14 cellular contexts compared by ENCODE assay signal in the genomic region with DNA sequence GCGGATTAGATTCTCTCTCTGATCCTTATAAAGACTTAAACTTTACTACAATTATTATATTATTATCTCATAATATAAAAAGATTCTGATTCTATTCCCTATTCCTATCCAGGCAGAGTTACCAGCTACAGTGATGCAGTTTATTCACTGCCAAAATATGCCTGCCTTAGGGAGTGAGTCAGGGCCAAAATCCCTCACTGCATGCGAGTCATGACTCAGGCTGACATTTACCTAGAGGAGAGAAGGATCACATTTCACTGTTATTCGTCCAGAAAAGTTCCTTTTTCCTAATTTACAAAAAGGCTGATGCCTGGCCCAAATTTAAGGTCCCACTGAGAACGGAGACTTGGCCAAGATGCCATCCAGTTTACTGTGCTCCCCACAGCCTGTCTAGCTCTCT.
A peak's percentile ranks its signal among the peaks of the same experiment; 100 is the strongest.
DNase-seq lines count a peak whose midpoint lies in the region; ATAC-seq, FAIRE-seq and TF ChIP-seq lines count a peak whose summit lies in the region.
"Had no signal": no experiment of that assay in that cellular context is flagged by ENCODE, and none has a peak within 500 bp of the region (broad histone marks: within the 10 kb centered on the region; RNA-seq: fewer than 3 reads in every experiment).

No MANE protein-coding gene starts in this region.

- H3K4me3 ChIP-seq in A549 = no peak overlapping the region
- no peak overlapping the region for H3K4me3 ChIP-seq in astrocyte of the spinal cord (ENCODE audit: low read depth, low read length)
- H3K4me3 ChIP-seq: body of pancreas, gastrocnemius medialis, right atrium auricular region had no signal

- DNase-seq in A549 (ENCODE audit: low read depth in 1 of 2, low spot score in 1 of 2) = peak; percentile 3 to 7
- peak; percentile 95 for DNase-seq in HPDE6-E6E7 (ENCODE audit: extremely low spot score)
- DNase-seq in astrocyte of the spinal cord (ENCODE audit: low read depth, low spot score) = peak; percentile 86
- peak; percentile 76 for DNase-seq in islet precursor cell
- DNase-seq in cerebellar cortex (ENCODE audit: low spot score) = no peak
- DNase-seq: body of pancreas, gastrocnemius medialis, NCI-H1417 treated with DMSO at 0.1 percent for 48 hours, T-helper 9 cell had no signal

- POLR2A ChIA-PET in A549 (lab: Yijun Ruan, JAX) = no interaction called here

- H3K27ac ChIP-seq in A549 = no peak overlapping the region
- H3K27ac ChIP-seq: body of pancreas, gastrocnemius medialis, HL-60, right atrium auricular region had no signal

- peak overlapping the region; percentile 36; the same call in 2 of the 3 replicates for H3K4me2 ChIP-seq in A549

- no peak for TF ChIP-seq POLR2A in A549 (IDR thresholded peaks at IDR 0.05; ENCODE audit: low read length)

- WGBS in A549 (ENCODE audit: missing lambda C conversion rate) = 3% methylated on average over 4 of the region's 4 CpGs

- TF ChIP-seq RAD21 in A549 (conservative IDR thresholded peaks at IDR 0.05 in 1 of 2, IDR thresholded peaks at IDR 0.05 in 1 of 2) = no peak

- TF ChIP-seq CTCF in A549 (IDR thresholded peaks at IDR 0.05) (no peak), astrocyte of the spinal cord (IDR thresholded peaks at IDR 0.05; ENCODE audit: low read depth, low read length) (no peak)

- no peak for TF ChIP-seq EP300 in A549 (IDR thresholded peaks at IDR 0.05)

- H3K4me1 ChIP-seq in A549 = 0 out of 3 replicates have a peak, but pooled peaks cover 2% of the 10 kb centered on the region
- H3K4me1 ChIP-seq: body of pancreas, gastrocnemius medialis, right atrium auricular region had no signal

- in situ Hi-C loops in astrocyte of the spinal cord (cut with HindIII; ENCODE audit: low sequenced_read_pairs) = no loop called here

- CTCF ChIA-PET in A549 (lab: Yijun Ruan, JAX) = no interaction called here

- no peak for FAIRE-seq in A549 (lab: Jason Lieb, UNC)

- H3K9me3 ChIP-seq in A549 = no peaks in the 10 kb centered on the region
- H3K9me3 ChIP-seq: body of pancreas, gastrocnemius medialis, right atrium auricular region had no signal

- ATAC-seq in A549 = peak; percentile 70 to 87
- no peak for ATAC-seq in GM18502 (IDR thresholded peaks at IDR 0.05; ENCODE audit: poor library complexity, unreplicated experiment)
- no peak for ATAC-seq in HG03025 (IDR thresholded peaks at IDR 0.05; ENCODE audit: low FRiP score, unreplicated experiment)
- no peak for ATAC-seq in HG03432 (IDR thresholded peaks at IDR 0.05; ENCODE audit: unreplicated experiment)
- ATAC-seq: body of pancreas, gastrocnemius medialis had no signal

TF ChIP-seq in A549, 52 proteins besides CTCF, POLR2A, EP300 and RAD21:
- TF ChIP-seq, protein P1, sequence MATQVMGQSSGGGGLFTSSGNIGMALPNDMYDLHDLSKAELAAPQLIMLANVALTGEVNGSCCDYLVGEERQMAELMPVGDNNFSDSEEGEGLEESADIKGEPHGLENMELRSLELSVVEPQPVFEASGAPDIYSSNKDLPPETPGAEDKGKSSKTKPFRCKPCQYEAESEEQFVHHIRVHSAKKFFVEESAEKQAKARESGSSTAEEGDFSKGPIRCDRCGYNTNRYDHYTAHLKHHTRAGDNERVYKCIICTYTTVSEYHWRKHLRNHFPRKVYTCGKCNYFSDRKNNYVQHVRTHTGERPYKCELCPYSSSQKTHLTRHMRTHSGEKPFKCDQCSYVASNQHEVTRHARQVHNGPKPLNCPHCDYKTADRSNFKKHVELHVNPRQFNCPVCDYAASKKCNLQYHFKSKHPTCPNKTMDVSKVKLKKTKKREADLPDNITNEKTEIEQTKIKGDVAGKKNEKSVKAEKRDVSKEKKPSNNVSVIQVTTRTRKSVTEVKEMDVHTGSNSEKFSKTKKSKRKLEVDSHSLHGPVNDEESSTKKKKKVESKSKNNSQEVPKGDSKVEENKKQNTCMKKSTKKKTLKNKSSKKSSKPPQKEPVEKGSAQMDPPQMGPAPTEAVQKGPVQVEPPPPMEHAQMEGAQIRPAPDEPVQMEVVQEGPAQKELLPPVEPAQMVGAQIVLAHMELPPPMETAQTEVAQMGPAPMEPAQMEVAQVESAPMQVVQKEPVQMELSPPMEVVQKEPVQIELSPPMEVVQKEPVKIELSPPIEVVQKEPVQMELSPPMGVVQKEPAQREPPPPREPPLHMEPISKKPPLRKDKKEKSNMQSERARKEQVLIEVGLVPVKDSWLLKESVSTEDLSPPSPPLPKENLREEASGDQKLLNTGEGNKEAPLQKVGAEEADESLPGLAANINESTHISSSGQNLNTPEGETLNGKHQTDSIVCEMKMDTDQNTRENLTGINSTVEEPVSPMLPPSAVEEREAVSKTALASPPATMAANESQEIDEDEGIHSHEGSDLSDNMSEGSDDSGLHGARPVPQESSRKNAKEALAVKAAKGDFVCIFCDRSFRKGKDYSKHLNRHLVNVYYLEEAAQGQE (IDR thresholded peaks at IDR 0.05) = no peak
- TF ChIP-seq SREBF2 (IDR thresholded peaks at IDR 0.05) = no peak
- no peak for TF ChIP-seq NPAS2 (CRISPR knock-in tag; IDR thresholded peaks at IDR 0.05; ENCODE audit: borderline replicate concordance)
- TF ChIP-seq FOSL2 (IDR thresholded peaks at IDR 0.05) = no peak
- TF ChIP-seq FOSL2 (CRISPR knock-in tag; IDR thresholded peaks at IDR 0.05) = no peak
- TF ChIP-seq, protein P2, sequence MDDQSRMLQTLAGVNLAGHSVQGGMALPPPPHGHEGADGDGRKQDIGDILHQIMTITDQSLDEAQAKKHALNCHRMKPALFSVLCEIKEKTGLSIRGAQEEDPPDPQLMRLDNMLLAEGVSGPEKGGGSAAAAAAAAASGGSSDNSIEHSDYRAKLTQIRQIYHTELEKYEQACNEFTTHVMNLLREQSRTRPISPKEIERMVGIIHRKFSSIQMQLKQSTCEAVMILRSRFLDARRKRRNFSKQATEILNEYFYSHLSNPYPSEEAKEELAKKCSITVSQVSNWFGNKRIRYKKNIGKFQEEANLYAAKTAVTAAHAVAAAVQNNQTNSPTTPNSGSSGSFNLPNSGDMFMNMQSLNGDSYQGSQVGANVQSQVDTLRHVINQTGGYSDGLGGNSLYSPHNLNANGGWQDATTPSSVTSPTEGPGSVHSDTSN (IDR thresholded peaks at IDR 0.05) = no peak
- no peak for TF ChIP-seq HEYL (CRISPR knock-in tag; IDR thresholded peaks at IDR 0.05)
- no peak for TF ChIP-seq CEBPB (IDR thresholded peaks at IDR 0.05)
- no peak for TF ChIP-seq CBX2 (IDR thresholded peaks at IDR 0.05; ENCODE audit: borderline replicate concordance, low read depth)
- TF ChIP-seq, protein P3, sequence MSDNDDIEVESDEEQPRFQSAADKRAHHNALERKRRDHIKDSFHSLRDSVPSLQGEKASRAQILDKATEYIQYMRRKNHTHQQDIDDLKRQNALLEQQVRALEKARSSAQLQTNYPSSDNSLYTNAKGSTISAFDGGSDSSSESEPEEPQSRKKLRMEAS (IDR thresholded peaks at IDR 0.05) = no peak
- TF ChIP-seq NR3C1 (IDR thresholded peaks at IDR 0.05) = no peak
- TF ChIP-seq FOSB (CRISPR knock-in tag; IDR thresholded peaks at IDR 0.05) = no peak
- no peak for TF ChIP-seq HES2 (IDR thresholded peaks at IDR 0.05)
- TF ChIP-seq HOXB5 (CRISPR knock-in tag; IDR thresholded peaks at IDR 0.05) = no peak
- no peak for TF ChIP-seq ZNF302 (CRISPR knock-in tag; IDR thresholded peaks at IDR 0.05)
- no peak for TF ChIP-seq KDM5A (IDR thresholded peaks at IDR 0.05)

Comparison
In these comparisons a context has a peak if more than half of its experiments do, and no peak if none do; other contexts are left out.
1. ATAC-seq: peak in A549 (2 of 2); none in GM18502 (single experiment), HG03025 (single experiment) and HG03432 (single experiment).